In the genomic region with DNA sequence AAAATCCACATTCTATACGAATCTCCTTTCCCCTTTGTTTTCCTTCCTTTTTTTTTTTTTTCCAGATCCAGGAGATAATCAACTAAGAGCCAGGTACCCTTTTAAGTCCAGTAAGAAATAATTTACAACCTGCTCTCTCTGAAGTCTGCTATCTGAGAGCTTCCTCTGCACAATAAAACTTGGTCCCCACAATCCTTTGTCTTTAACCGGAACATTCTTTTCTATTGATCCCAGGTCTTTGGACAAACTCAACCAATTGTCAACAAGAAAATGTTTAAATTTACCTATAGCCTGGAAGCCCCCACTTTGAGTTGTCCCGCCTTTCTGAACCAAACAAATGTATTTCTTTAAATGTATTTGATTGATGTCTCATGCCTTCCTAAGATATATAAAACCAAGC, we compare ENCODE assay signal across 3 cellular contexts. TPM values are rescaled to one million over a fixed set of nuclear protein-coding genes. Genes with fewer than 3 reads are reported as not detected.
"Had no signal": no experiment of that assay in that cellular context is flagged by ENCODE, and none has a peak within 500 bp of the region (broad histone marks: within the 10 kb centered on the region; RNA-seq: fewer than 3 reads in every experiment).

No MANE protein-coding gene starts in this region.

RNA-seq across cellular contexts. Expression of a gene that starts 35.4 kb away (rescaled TPM):
- polyA plus RNA-seq: IgD-negative memory B cell, K562, SK-N-SH had no signal
